Comparison of ENCODE assay signal across 16 cellular contexts in the genomic region with DNA sequence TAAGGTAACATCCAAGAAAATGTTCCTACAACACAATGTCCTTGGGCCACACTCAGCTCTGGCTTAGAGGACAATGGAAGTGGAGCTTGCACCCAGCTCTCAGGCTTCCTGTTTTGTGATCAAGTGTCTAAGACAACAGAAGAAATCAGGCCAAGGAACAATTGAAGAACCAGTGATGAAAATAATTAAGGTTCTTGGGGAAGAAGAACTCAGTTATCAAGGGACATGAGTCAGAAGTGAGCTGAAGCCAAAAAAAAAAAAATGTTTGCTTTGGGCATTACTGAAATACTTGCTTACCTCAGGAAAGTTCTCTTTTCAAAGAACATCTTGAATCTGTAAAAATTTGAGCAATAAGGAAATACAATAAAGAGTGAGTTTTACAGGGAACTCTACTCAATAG.
DNase-seq lines count a peak whose midpoint lies in the region; ATAC-seq and TF ChIP-seq lines count a peak whose summit lies in the region.
"Had no signal": no experiment of that assay in that cellular context is flagged by ENCODE, and none has a peak within 500 bp of the region (broad histone marks: within the 10 kb centered on the region; RNA-seq: fewer than 3 reads in every experiment).

No MANE protein-coding gene starts in this region.

- peak; percentile 46; the same call in 2 of the 3 replicates for ATAC-seq in SK-N-SH treated with all-trans-retinoic acid at 6 μM for 48 hours
- ATAC-seq in HG02763 (IDR thresholded peaks at IDR 0.05; ENCODE audit: unreplicated experiment) = no peak
- ATAC-seq: HCT116; naive thymus-derived CD8-positive, alpha-beta T cell; right lobe of liver had no signal

- TF ChIP-seq CTCF in fibroblast of pulmonary artery (IDR thresholded peaks at IDR 0.05; ENCODE audit: low read length, missing control alignments) = no peak

- DNase-seq in EL (peak; percentile 63), fibroblast of pulmonary artery (ENCODE audit: low read depth) (peak; percentile 84), smooth muscle cell of the brain vasculature (ENCODE audit: low read depth, low spot score) (peak; percentile 51), NCI-H2196 (lab: John Stamatoyannopoulos, UW; ENCODE audit: unreplicated experiment) (no peak), AML-193 (lab: John Stamatoyannopoulos, UW) (no peak)
- DNase-seq: activated naive CD4-positive, alpha-beta T cell treated with anti-CD3 and anti-CD28 coated beads, Interleukin-2, amount 10 ng/mL, durations not matched to agents 7 days and 5 days; left cardiac atrium; naive thymus-derived CD8-positive, alpha-beta T cell; NCI-H2171; right lobe of liver; stimulated activated naive CD4-positive, alpha-beta T cell treated with Interleukin-2 at 50 U/mL for 16 hours; WERI-Rb-1 had no signal

- no peak overlapping the region for H3K4me3 ChIP-seq in fibroblast of pulmonary artery (replicated peaks; ENCODE audit: low read depth, low read length)
- H3K4me3 ChIP-seq: coronary artery, right lobe of liver had no signal

TF ChIP-seq in SK-N-SH treated with all-trans-retinoic acid at 6 μM for 48 hours, 23 proteins besides CTCF, POLR2A, EP300 and RAD21:
- TF ChIP-seq ZC3H10 (CRISPR knock-in tag; IDR thresholded peaks at IDR 0.05) = no peak
- TF ChIP-seq GLIS3 (CRISPR knock-in tag; IDR thresholded peaks at IDR 0.05) = no peak
- no peak for TF ChIP-seq SNAI2 (CRISPR knock-in tag; IDR thresholded peaks at IDR 0.05)
- TF ChIP-seq ZNF70 (CRISPR knock-in tag; IDR thresholded peaks at IDR 0.05) = no peak
- no peak for TF ChIP-seq TOX (CRISPR knock-in tag; IDR thresholded peaks at IDR 0.05; ENCODE audit: borderline replicate concordance)
- TF ChIP-seq RARB (CRISPR knock-in tag; IDR thresholded peaks at IDR 0.05) = no peak
- TF ChIP-seq, protein P1, sequence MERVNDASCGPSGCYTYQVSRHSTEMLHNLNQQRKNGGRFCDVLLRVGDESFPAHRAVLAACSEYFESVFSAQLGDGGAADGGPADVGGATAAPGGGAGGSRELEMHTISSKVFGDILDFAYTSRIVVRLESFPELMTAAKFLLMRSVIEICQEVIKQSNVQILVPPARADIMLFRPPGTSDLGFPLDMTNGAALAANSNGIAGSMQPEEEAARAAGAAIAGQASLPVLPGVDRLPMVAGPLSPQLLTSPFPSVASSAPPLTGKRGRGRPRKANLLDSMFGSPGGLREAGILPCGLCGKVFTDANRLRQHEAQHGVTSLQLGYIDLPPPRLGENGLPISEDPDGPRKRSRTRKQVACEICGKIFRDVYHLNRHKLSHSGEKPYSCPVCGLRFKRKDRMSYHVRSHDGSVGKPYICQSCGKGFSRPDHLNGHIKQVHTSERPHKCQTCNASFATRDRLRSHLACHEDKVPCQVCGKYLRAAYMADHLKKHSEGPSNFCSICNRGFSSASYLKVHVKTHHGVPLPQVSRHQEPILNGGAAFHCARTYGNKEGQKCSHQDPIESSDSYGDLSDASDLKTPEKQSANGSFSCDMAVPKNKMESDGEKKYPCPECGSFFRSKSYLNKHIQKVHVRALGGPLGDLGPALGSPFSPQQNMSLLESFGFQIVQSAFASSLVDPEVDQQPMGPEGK (CRISPR knock-in tag; IDR thresholded peaks at IDR 0.05; ENCODE audit: borderline replicate concordance) = no peak
- no peak for TF ChIP-seq PPARA (CRISPR knock-in tag; IDR thresholded peaks at IDR 0.05; ENCODE audit: borderline replicate concordance)
- TF ChIP-seq OSR1 (CRISPR knock-in tag; IDR thresholded peaks at IDR 0.05) = no peak
- TF ChIP-seq ZNF8 (CRISPR knock-in tag; IDR thresholded peaks at IDR 0.05) = no peak
- TF ChIP-seq, protein P2, sequence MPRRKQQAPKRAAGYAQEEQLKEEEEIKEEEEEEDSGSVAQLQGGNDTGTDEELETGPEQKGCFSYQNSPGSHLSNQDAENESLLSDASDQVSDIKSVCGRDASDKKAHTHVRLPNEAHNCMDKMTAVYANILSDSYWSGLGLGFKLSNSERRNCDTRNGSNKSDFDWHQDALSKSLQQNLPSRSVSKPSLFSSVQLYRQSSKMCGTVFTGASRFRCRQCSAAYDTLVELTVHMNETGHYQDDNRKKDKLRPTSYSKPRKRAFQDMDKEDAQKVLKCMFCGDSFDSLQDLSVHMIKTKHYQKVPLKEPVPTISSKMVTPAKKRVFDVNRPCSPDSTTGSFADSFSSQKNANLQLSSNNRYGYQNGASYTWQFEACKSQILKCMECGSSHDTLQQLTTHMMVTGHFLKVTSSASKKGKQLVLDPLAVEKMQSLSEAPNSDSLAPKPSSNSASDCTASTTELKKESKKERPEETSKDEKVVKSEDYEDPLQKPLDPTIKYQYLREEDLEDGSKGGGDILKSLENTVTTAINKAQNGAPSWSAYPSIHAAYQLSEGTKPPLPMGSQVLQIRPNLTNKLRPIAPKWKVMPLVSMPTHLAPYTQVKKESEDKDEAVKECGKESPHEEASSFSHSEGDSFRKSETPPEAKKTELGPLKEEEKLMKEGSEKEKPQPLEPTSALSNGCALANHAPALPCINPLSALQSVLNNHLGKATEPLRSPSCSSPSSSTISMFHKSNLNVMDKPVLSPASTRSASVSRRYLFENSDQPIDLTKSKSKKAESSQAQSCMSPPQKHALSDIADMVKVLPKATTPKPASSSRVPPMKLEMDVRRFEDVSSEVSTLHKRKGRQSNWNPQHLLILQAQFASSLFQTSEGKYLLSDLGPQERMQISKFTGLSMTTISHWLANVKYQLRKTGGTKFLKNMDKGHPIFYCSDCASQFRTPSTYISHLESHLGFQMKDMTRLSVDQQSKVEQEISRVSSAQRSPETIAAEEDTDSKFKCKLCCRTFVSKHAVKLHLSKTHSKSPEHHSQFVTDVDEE (CRISPR knock-in tag; IDR thresholded peaks at IDR 0.05) = no peak
- TF ChIP-seq ZFP3 (CRISPR knock-in tag; IDR thresholded peaks at IDR 0.05) = no peak
- no peak for TF ChIP-seq ZNF565 (CRISPR knock-in tag; conservative IDR thresholded peaks at IDR 0.05; ENCODE audit: low read depth)
- no peak for TF ChIP-seq CSDC2 (CRISPR knock-in tag; IDR thresholded peaks at IDR 0.05)
- no peak for TF ChIP-seq ZFP30 (CRISPR knock-in tag; IDR thresholded peaks at IDR 0.05)
- TF ChIP-seq TCF4 (CRISPR knock-in tag; IDR thresholded peaks at IDR 0.05; ENCODE audit: borderline replicate concordance) = no peak
- no peak for TF ChIP-seq ISL1 (CRISPR knock-in tag; IDR thresholded peaks at IDR 0.05)
- no peak for TF ChIP-seq ESRRG (CRISPR knock-in tag; IDR thresholded peaks at IDR 0.05)

Comparison
In these comparisons a context has a peak if more than half of its experiments do, and no peak if none do; other contexts are left out.
1. DNase-seq: peak in EL (single experiment), fibroblast of pulmonary artery (single experiment) and smooth muscle cell of the brain vasculature (single experiment); none in NCI-H2196 (single experiment) and AML-193 (0 of 2).